In genomic region chr1:83882906-83883305, GRCh38 we compare ENCODE assay signal across 7 cellular contexts.
DNase-seq lines count a peak whose midpoint lies in the region; ATAC-seq and TF ChIP-seq lines count a peak whose summit lies in the region.

No MANE protein-coding gene starts in this region.

- H3K4me1 ChIP-seq in body of pancreas (no peaks in the 10 kb centered on the region), neural progenitor cell (no peaks in the 10 kb centered on the region)

- no peaks in the 10 kb centered on the region for H3F3A ChIP-seq in neural progenitor cell (ENCODE audit: low read depth)

- H3K4me1 Mint-ChIP-seq in neural progenitor cell = no peaks in the 10 kb centered on the region
- H3K4me1 Mint-ChIP-seq in activated T-cell treated with anti-CD3 and anti-CD28 coated beads, Interleukin-2, amount 50 U/mL, for 4 hours (ENCODE audit: low read depth) = no peaks in the 10 kb centered on the region

- ATAC-seq in GM18520 (IDR thresholded peaks at IDR 0.05; ENCODE audit: unreplicated experiment) (peak; percentile 35), body of pancreas (peak; percentile 40)
- no peak for ATAC-seq in activated T-cell treated with anti-CD3 and anti-CD28 coated beads, Interleukin-2, amount 50 U/mL, for 4 hours

- no peaks in the 10 kb centered on the region for H4K20me1 ChIP-seq in neural progenitor cell (ENCODE audit: low read depth)

- 45 to 51% methylated on average over 2 of the region's 2 CpGs for WGBS in body of pancreas, 2 donors

- DNase-seq in NCI-H1436 (lab: John Stamatoyannopoulos, UW) (peak; percentile 78), body of pancreas (peak in 2 of 4 donors; percentile 8 to 19), neural progenitor cell (ENCODE audit: low spot score) (peak; percentile 16), NOMO-1 treated with dmso at 0.1 percent for 144 hours (lab: John Stamatoyannopoulos, UW; ENCODE audit: unreplicated experiment) (no peak), superior temporal gyrus (ENCODE audit: extremely low spot score) (no peak)
- no peak for DNase-seq in activated T-cell treated with anti-CD3 and anti-CD28 coated beads, Interleukin-2, amount 50 U/mL, for 4 hours

- no peak for TF ChIP-seq CTCF in body of pancreas (IDR thresholded peaks at IDR 0.05)
- TF ChIP-seq CTCF in neural progenitor cell (IDR thresholded peaks at IDR 0.05) = peak; percentile 28

- no peak overlapping the region for H2AFZ ChIP-seq in neural progenitor cell (replicated peaks)

- H3K9ac ChIP-seq in neural progenitor cell = no peak overlapping the region

- peaks cover 6% of the 10 kb centered on the region for H3K9me3 Mint-ChIP-seq in neural progenitor cell
- H3K9me3 Mint-ChIP-seq in activated T-cell treated with anti-CD3 and anti-CD28 coated beads, Interleukin-2, amount 50 U/mL, for 4 hours = no peaks in the 10 kb centered on the region

- H3K27ac Mint-ChIP-seq in neural progenitor cell = no peak overlapping the region

- no peak for TF ChIP-seq POLR2A in body of pancreas (IDR thresholded peaks at IDR 0.05)

- no peak overlapping the region for H3K4me2 ChIP-seq in neural progenitor cell

- H3K27me3 Mint-ChIP-seq in neural progenitor cell (ENCODE audit: insufficient read depth, low read depth) = peaks cover 2% of the 10 kb centered on the region
- H3K27me3 Mint-ChIP-seq in activated T-cell treated with anti-CD3 and anti-CD28 coated beads, Interleukin-2, amount 50 U/mL, for 4 hours (ENCODE audit: low read depth) = peaks cover 2% of the 10 kb centered on the region

- H3K79me2 ChIP-seq in neural progenitor cell (ENCODE audit: low read depth) = no peaks in the 10 kb centered on the region

- H3K36me3 ChIP-seq in body of pancreas (replicated peaks in 1 of 2; ENCODE audit: insufficient read depth in 1 of 2, low read depth in 2 of 2) (no peaks in the 10 kb centered on the region), neural progenitor cell (no peaks in the 10 kb centered on the region)

- H3K9me3 ChIP-seq in body of pancreas (no peaks in the 10 kb centered on the region), neural progenitor cell (ENCODE audit: low read depth) (no peaks in the 10 kb centered on the region)

- H3K27me3 ChIP-seq in body of pancreas (no peaks in the 10 kb centered on the region), neural progenitor cell (no peaks in the 10 kb centered on the region)

- intact Hi-C loops in body of pancreas (cut with DNase I) = no loop called here

- no peak overlapping the region for H3K4me3 Mint-ChIP-seq in neural progenitor cell
- no peak overlapping the region for H3K4me3 Mint-ChIP-seq in activated T-cell treated with anti-CD3 and anti-CD28 coated beads, Interleukin-2, amount 50 U/mL, for 4 hours

- H3K4me3 ChIP-seq in body of pancreas = no peak overlapping the region
- no peak overlapping the region for H3K4me3 ChIP-seq in neural progenitor cell

- H3K27ac ChIP-seq in body of pancreas (no peak overlapping the region), neural progenitor cell (no peak overlapping the region)

- peaks cover 3% of the 10 kb centered on the region for H3K36me3 Mint-ChIP-seq in neural progenitor cell
- no peaks in the 10 kb centered on the region for H3K36me3 Mint-ChIP-seq in activated T-cell treated with anti-CD3 and anti-CD28 coated beads, Interleukin-2, amount 50 U/mL, for 4 hours (ENCODE audit: insufficient read depth)

Comparison
In these comparisons a context has a peak if more than half of its experiments do, and no peak if none do; other contexts are left out.
1. ATAC-seq: peak in GM18520 (single experiment) and body of pancreas (single experiment); none in activated T-cell treated with anti-CD3 and anti-CD28 coated beads, Interleukin-2, amount 50 U/mL, for 4 hours (0 of 2).
2. DNase-seq: peak in NCI-H1436 (single experiment) and neural progenitor cell (single experiment); none in NOMO-1 treated with dmso at 0.1 percent for 144 hours (single experiment), superior temporal gyrus (single experiment) and activated T-cell treated with anti-CD3 and anti-CD28 coated beads, Interleukin-2, amount 50 U/mL, for 4 hours (single experiment).